In genomic region chr6:35489995-35490791, GRCh38 we compare ENCODE assay signal across 1 cellular context.
TF ChIP-seq lines count a peak whose summit lies in the region.

No MANE protein-coding gene starts in this region.

TF ChIP-seq in K562, 482 proteins besides CTCF, POLR2A, EP300 and RAD21 (continued from another document and continues in another):
- TF ChIP-seq AFF4 (CRISPR knock-in tag; IDR thresholded peaks at IDR 0.05) = no peak
- TF ChIP-seq DLX4 (CRISPR knock-in tag; IDR thresholded peaks at IDR 0.05) = no peak
- no peak for TF ChIP-seq ZNF347 (CRISPR knock-in tag; IDR thresholded peaks at IDR 0.05; ENCODE audit: low read depth)
- peak; percentile 100 for TF ChIP-seq VEZF1 (CRISPR knock-in tag; IDR thresholded peaks at IDR 0.05)
- TF ChIP-seq SMARCA5 (IDR thresholded peaks at IDR 0.05) = no peak
- TF ChIP-seq ELF4 (CRISPR knock-in tag; IDR thresholded peaks at IDR 0.05) = no peak
- no peak for TF ChIP-seq RBM14 (IDR thresholded peaks at IDR 0.05; ENCODE audit: borderline replicate concordance, insufficient read depth, low read depth, low read length)
- TF ChIP-seq HOMEZ (CRISPR knock-in tag; IDR thresholded peaks at IDR 0.05) = no peak
- TF ChIP-seq KLF6 (CRISPR knock-in tag; IDR thresholded peaks at IDR 0.05; ENCODE audit: borderline replicate concordance) = no peak
- TF ChIP-seq ARID4B (CRISPR knock-in tag; IDR thresholded peaks at IDR 0.05) = no peak
- no peak for TF ChIP-seq ATF1 (CRISPR knock-in tag; IDR thresholded peaks at IDR 0.05)
- TF ChIP-seq ATF1 (tag; IDR thresholded peaks at IDR 0.05) = peak; percentile 63; the same call in 1 of the 2 replicates
- no peak for TF ChIP-seq NRF1 (conservative IDR thresholded peaks at IDR 0.05 in 1 of 2, IDR thresholded peaks at IDR 0.05 in 1 of 2)
- TF ChIP-seq NCOR1 (IDR thresholded peaks at IDR 0.05) = no peak
- no peak for TF ChIP-seq RREB1 (CRISPR knock-in tag; IDR thresholded peaks at IDR 0.05)
- no peak for TF ChIP-seq MTA3 (IDR thresholded peaks at IDR 0.05; ENCODE audit: borderline replicate concordance)
- no peak for TF ChIP-seq NR2C2 (CRISPR knock-in tag; IDR thresholded peaks at IDR 0.05)
- no peak; the same call in 1 of the 2 replicates for TF ChIP-seq NR2C2 (tag; IDR thresholded peaks at IDR 0.05)
- no peak for TF ChIP-seq ILF3 (IDR thresholded peaks at IDR 0.05; ENCODE audit: borderline replicate concordance)
- TF ChIP-seq MEF2D (tag; conservative IDR thresholded peaks at IDR 0.05; ENCODE audit: low read depth) = no peak
- 0 out of 2 replicates have a peak, but pooled peaks have one; percentile 37 for TF ChIP-seq ZBTB12 (CRISPR knock-in tag; IDR thresholded peaks at IDR 0.05)
- TF ChIP-seq ZNF584 (CRISPR knock-in tag; IDR thresholded peaks at IDR 0.05; ENCODE audit: low read depth) = peak; percentile 82
- TF ChIP-seq CBFB (CRISPR knock-in tag; IDR thresholded peaks at IDR 0.05) = no peak
- TF ChIP-seq MED1 (CRISPR knock-in tag; IDR thresholded peaks at IDR 0.05; ENCODE audit: borderline replicate concordance) = no peak
- TF ChIP-seq GABPB1 (CRISPR knock-in tag; IDR thresholded peaks at IDR 0.05) = no peak
- no peak for TF ChIP-seq TBP (optimal IDR thresholded peaks at IDR 0.05; ENCODE audit: low read depth, low read length)
- TF ChIP-seq JUN (IDR thresholded peaks at IDR 0.05; ENCODE audit: borderline replicate concordance, low read depth, low read length) = peak; percentile 79; the same call in 1 of the 2 replicates
- TF ChIP-seq JUN (CRISPR knock-in tag; IDR thresholded peaks at IDR 0.05; ENCODE audit: borderline replicate concordance) = no peak
- TF ChIP-seq PHF20 (IDR thresholded peaks at IDR 0.05; ENCODE audit: partially characterized antibody) = no peak
- no peak for TF ChIP-seq ZBTB33 (CRISPR knock-in tag; IDR thresholded peaks at IDR 0.05)
- TF ChIP-seq TCFL5 (CRISPR knock-in tag; conservative IDR thresholded peaks at IDR 0.05) = no peak
- no peak for TF ChIP-seq TCF3 (CRISPR knock-in tag; IDR thresholded peaks at IDR 0.05)
- TF ChIP-seq ZFP36 (IDR thresholded peaks at IDR 0.05; ENCODE audit: low read depth, low read length, partially characterized antibody) = peak; percentile 59
- no peak for TF ChIP-seq TCF15 (CRISPR knock-in tag; IDR thresholded peaks at IDR 0.05)
- TF ChIP-seq ESRRB (CRISPR knock-in tag; IDR thresholded peaks at IDR 0.05; ENCODE audit: borderline replicate concordance) = no peak
- TF ChIP-seq FOXK1 (CRISPR knock-in tag; IDR thresholded peaks at IDR 0.05; ENCODE audit: borderline replicate concordance) = no peak
- peak; percentile 56; the same call in 1 of the 2 replicates for TF ChIP-seq BACH1 (tag; IDR thresholded peaks at IDR 0.05)
